ENCODE assay signal across 2 cellular contexts in the genomic region with DNA sequence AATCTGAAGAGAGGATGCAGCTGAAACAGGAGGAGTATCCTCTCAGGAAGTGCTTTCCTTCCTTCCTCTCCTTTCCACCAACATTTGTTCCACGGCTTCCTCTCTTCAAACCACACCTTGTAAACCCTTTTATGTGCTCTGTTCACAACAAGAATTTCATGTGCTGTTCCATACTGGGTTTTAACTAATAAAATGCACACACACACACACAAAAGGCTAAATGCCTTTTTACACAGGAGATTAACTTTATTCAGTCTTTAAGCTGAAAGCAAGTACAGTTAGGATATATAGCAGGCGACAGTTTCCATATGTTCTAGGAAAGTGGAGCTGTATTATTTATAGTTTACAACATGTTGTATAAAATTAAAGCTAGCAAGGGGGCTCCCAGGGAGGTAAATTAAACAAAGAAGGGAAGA.
TF ChIP-seq lines count a peak whose summit lies in the region.

No MANE protein-coding gene starts in this region.

TF ChIP-seq in GM23338, 12 proteins besides CTCF, POLR2A, EP300 and RAD21 (continued from another document):
- no peak for TF ChIP-seq JUNB (IDR thresholded peaks at IDR 0.05; ENCODE audit: unreplicated experiment)
- no peak for TF ChIP-seq STAT1 (IDR thresholded peaks at IDR 0.05; ENCODE audit: unreplicated experiment)
- TF ChIP-seq, protein P1, sequence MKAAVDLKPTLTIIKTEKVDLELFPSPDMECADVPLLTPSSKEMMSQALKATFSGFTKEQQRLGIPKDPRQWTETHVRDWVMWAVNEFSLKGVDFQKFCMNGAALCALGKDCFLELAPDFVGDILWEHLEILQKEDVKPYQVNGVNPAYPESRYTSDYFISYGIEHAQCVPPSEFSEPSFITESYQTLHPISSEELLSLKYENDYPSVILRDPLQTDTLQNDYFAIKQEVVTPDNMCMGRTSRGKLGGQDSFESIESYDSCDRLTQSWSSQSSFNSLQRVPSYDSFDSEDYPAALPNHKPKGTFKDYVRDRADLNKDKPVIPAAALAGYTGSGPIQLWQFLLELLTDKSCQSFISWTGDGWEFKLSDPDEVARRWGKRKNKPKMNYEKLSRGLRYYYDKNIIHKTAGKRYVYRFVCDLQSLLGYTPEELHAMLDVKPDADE (IDR thresholded peaks at IDR 0.05), result no peak
- no peak for TF ChIP-seq ZNF114 (CRISPR knock-in tag; IDR thresholded peaks at IDR 0.05)
- no peak for TF ChIP-seq NANOG (IDR thresholded peaks at IDR 0.05; ENCODE audit: borderline replicate concordance)
- TF ChIP-seq, protein P2, sequence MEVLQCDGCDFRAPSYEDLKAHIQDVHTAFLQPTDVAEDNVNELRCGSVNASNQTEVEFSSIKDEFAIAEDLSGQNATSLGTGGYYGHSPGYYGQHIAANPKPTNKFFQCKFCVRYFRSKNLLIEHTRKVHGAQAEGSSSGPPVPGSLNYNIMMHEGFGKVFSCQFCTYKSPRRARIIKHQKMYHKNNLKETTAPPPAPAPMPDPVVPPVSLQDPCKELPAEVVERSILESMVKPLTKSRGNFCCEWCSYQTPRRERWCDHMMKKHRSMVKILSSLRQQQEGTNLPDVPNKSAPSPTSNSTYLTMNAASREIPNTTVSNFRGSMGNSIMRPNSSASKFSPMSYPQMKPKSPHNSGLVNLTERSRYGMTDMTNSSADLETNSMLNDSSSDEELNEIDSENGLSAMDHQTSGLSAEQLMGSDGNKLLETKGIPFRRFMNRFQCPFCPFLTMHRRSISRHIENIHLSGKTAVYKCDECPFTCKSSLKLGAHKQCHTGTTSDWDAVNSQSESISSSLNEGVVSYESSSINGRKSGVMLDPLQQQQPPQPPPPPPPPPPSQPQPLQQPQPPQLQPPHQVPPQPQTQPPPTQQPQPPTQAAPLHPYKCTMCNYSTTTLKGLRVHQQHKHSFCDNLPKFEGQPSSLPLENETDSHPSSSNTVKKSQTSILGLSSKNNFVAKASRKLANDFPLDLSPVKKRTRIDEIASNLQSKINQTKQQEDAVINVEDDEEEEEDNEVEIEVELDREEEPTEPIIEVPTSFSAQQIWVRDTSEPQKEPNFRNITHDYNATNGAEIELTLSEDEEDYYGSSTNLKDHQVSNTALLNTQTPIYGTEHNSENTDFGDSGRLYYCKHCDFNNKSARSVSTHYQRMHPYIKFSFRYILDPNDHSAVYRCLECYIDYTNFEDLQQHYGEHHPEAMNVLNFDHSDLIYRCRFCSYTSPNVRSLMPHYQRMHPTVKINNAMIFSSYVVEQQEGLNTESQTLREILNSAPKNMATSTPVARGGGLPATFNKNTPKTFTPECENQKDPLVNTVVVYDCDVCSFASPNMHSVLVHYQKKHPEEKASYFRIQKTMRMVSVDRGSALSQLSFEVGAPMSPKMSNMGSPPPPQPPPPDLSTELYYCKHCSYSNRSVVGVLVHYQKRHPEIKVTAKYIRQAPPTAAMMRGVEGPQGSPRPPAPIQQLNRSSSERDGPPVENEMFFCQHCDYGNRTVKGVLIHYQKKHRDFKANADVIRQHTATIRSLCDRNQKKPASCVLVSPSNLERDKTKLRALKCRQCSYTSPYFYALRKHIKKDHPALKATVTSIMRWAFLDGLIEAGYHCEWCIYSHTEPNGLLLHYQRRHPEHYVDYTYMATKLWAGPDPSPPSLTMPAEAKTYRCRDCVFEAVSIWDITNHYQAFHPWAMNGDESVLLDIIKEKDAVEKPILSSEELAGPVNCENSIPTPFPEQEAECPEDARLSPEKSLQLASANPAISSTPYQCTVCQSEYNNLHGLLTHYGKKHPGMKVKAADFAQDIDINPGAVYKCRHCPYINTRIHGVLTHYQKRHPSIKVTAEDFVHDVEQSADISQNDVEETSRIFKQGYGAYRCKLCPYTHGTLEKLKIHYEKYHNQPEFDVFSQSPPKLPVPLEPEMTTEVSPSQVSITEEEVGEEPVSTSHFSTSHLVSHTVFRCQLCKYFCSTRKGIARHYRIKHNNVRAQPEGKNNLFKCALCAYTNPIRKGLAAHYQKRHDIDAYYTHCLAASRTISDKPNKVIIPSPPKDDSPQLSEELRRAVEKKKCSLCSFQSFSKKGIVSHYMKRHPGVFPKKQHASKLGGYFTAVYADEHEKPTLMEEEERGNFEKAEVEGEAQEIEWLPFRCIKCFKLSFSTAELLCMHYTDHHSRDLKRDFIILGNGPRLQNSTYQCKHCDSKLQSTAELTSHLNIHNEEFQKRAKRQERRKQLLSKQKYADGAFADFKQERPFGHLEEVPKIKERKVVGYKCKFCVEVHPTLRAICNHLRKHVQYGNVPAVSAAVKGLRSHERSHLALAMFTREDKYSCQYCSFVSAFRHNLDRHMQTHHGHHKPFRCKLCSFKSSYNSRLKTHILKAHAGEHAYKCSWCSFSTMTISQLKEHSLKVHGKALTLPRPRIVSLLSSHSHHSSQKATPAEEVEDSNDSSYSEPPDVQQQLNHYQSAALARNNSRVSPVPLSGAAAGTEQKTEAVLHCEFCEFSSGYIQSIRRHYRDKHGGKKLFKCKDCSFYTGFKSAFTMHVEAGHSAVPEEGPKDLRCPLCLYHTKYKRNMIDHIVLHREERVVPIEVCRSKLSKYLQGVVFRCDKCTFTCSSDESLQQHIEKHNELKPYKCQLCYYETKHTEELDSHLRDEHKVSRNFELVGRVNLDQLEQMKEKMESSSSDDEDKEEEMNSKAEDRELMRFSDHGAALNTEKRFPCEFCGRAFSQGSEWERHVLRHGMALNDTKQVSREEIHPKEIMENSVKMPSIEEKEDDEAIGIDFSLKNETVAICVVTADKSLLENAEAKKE (CRISPR knock-in tag; IDR thresholded peaks at IDR 0.05), result no peak
- TF ChIP-seq, protein P3, sequence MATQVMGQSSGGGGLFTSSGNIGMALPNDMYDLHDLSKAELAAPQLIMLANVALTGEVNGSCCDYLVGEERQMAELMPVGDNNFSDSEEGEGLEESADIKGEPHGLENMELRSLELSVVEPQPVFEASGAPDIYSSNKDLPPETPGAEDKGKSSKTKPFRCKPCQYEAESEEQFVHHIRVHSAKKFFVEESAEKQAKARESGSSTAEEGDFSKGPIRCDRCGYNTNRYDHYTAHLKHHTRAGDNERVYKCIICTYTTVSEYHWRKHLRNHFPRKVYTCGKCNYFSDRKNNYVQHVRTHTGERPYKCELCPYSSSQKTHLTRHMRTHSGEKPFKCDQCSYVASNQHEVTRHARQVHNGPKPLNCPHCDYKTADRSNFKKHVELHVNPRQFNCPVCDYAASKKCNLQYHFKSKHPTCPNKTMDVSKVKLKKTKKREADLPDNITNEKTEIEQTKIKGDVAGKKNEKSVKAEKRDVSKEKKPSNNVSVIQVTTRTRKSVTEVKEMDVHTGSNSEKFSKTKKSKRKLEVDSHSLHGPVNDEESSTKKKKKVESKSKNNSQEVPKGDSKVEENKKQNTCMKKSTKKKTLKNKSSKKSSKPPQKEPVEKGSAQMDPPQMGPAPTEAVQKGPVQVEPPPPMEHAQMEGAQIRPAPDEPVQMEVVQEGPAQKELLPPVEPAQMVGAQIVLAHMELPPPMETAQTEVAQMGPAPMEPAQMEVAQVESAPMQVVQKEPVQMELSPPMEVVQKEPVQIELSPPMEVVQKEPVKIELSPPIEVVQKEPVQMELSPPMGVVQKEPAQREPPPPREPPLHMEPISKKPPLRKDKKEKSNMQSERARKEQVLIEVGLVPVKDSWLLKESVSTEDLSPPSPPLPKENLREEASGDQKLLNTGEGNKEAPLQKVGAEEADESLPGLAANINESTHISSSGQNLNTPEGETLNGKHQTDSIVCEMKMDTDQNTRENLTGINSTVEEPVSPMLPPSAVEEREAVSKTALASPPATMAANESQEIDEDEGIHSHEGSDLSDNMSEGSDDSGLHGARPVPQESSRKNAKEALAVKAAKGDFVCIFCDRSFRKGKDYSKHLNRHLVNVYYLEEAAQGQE (IDR thresholded peaks at IDR 0.05; ENCODE audit: unreplicated experiment), result no peak
- TF ChIP-seq EZH2phosphoT487 (IDR thresholded peaks at IDR 0.05; ENCODE audit: unreplicated experiment), result no peak

TF ChIP-seq in endothelial cell of umbilical vein, 7 proteins besides CTCF, POLR2A, EP300 and RAD21 (continued from another document):
- TF ChIP-seq, protein P4, sequence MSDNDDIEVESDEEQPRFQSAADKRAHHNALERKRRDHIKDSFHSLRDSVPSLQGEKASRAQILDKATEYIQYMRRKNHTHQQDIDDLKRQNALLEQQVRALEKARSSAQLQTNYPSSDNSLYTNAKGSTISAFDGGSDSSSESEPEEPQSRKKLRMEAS (IDR thresholded peaks at IDR 0.05; ENCODE audit: insufficient read depth, insufficient read length), result no peak
- TF ChIP-seq POLR2AphosphoS5 (IDR thresholded peaks at IDR 0.05; ENCODE audit: insufficient read depth, low read depth, low read length), result no peak
- TF ChIP-seq EZH2 (IDR thresholded peaks at IDR 0.05; ENCODE audit: borderline replicate concordance, low read depth, low read length, severe bottlenecking), result no peak
- no peak for TF ChIP-seq FOS (IDR thresholded peaks at IDR 0.05; ENCODE audit: borderline replicate concordance, insufficient read depth, low read length)
- TF ChIP-seq MYC (IDR thresholded peaks at IDR 0.05; ENCODE audit: low read depth, low read length), result no peak
- TF ChIP-seq JUN (IDR thresholded peaks at IDR 0.05; ENCODE audit: borderline replicate concordance, insufficient read depth, insufficient read length, low read depth), result no peak
